ENCODE assay signal across 1 cellular context in genomic region chr1:85599638-85600037, GRCh38.
TF ChIP-seq lines count a peak whose summit lies in the region.

No MANE protein-coding gene starts in this region.

TF ChIP-seq in IMR-90, 13 proteins besides CTCF, POLR2A, EP300 and RAD21 (continued from another document):
- TF ChIP-seq MAZ (IDR thresholded peaks at IDR 0.05; ENCODE audit: borderline replicate concordance, low read depth, low read length) (no peak), CHD1 (IDR thresholded peaks at IDR 0.05; ENCODE audit: low read depth, low read length) (no peak)
TF ChIP-seq in IMR-90: peak in this region for 0.
